17 cellular contexts compared by ENCODE assay signal in the genomic region with DNA sequence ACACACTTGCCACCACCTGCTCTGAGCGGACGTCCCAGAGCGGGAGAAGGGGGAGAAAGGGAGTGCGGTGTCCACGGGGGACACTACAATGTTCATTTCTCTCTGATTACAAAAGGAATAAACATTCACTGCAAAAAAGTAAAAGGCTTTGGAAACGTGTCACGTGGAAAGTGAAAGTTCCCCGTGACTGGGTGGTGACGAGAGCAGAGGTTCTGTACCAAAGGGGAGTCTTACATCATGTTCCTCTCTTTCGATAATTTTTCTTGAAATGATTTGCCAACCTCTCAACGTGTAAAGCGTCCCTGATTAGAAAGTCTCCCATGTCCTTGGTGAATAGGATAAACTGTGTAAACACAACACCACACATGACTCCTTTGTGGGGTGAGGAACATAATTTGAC. TPM values are rescaled to one million over a fixed set of nuclear protein-coding genes. Genes with fewer than 3 reads are reported as not detected.
DNase-seq lines count a peak whose midpoint lies in the region; ATAC-seq and TF ChIP-seq lines count a peak whose summit lies in the region.
"Had no signal": no experiment of that assay in that cellular context is flagged by ENCODE, and none has a peak within 500 bp of the region (broad histone marks: within the 10 kb centered on the region; RNA-seq: fewer than 3 reads in every experiment).

No MANE protein-coding gene starts in this region.

- no peak for TF ChIP-seq CTCF in GM20000 (IDR thresholded peaks at IDR 0.05; ENCODE audit: extremely low read depth, missing control alignments)

- H3K27ac Mint-ChIP-seq in activated CD4-positive, alpha-beta T cell treated with anti-CD3 and anti-CD28 coated beads, Interleukin-2, amount 10 ng/mL, durations not matched to agents 24 days and 14 days, result peak overlapping the region; percentile 70
- peak overlapping the region; percentile 86 to 91 for H3K27ac Mint-ChIP-seq in activated naive CD4-positive, alpha-beta T cell treated with anti-CD3 and anti-CD28 coated beads, Interleukin-2, amount 50 U/mL, for 72 hours

- peak; percentile 51 to 82 for ATAC-seq in activated naive CD4-positive, alpha-beta T cell treated with anti-CD3 and anti-CD28 coated beads, Interleukin-2, amount 50 U/mL, for 72 hours
- ATAC-seq in left lobe of liver, result no peak
- ATAC-seq: A549 had no signal

- peaks cover 23% of the 10 kb centered on the region for H3K4me1 Mint-ChIP-seq in activated CD4-positive, alpha-beta T cell treated with anti-CD3 and anti-CD28 coated beads, Interleukin-2, amount 10 ng/mL, durations not matched to agents 24 days and 14 days

- peak overlapping the region; percentile 28 for H3K4me3 Mint-ChIP-seq in activated CD4-positive, alpha-beta T cell treated with anti-CD3 and anti-CD28 coated beads, Interleukin-2, amount 10 ng/mL, durations not matched to agents 24 days and 14 days

- H3K27me3 Mint-ChIP-seq in activated CD4-positive, alpha-beta T cell treated with anti-CD3 and anti-CD28 coated beads, Interleukin-2, amount 10 ng/mL, durations not matched to agents 24 days and 14 days, result no peaks in the 10 kb centered on the region

- no peaks in the 10 kb centered on the region for H3K9me3 Mint-ChIP-seq in activated CD4-positive, alpha-beta T cell treated with anti-CD3 and anti-CD28 coated beads, Interleukin-2, amount 10 ng/mL, durations not matched to agents 24 days and 14 days
- no peaks in the 10 kb centered on the region for H3K9me3 Mint-ChIP-seq in activated naive CD4-positive, alpha-beta T cell treated with anti-CD3 and anti-CD28 coated beads, Interleukin-2, amount 50 U/mL, for 72 hours

- peak; percentile 71 for DNase-seq in activated CD4-positive, alpha-beta T cell treated with anti-CD3 and anti-CD28 coated beads, Interleukin-2, amount 10 ng/mL, durations not matched to agents 24 days and 14 days
- no peak for DNase-seq in activated CD4-positive, alpha-beta T cell treated with anti-CD3 and anti-CD28 coated beads, Interleukin-2, amount 50 U/mL, for 1 hour
- DNase-seq in GM20000 (ENCODE audit: low spot score) (peak; percentile 59), DMS79 (lab: John Stamatoyannopoulos, UW) (no peak), left lobe of liver (ENCODE audit: low spot score) (no peak), anterior cingulate cortex (lab: John Stamatoyannopoulos, UW) (no peak)
- peak in 1 of 2 donors; percentile 27 for DNase-seq in activated naive CD4-positive, alpha-beta T cell treated with anti-CD3 and anti-CD28 coated beads, Interleukin-2, amount 50 U/mL, for 72 hours (ENCODE audit: low spot score in 2 of 2)
- peak; percentile 35 to 36 for DNase-seq in stimulated activated CD4-positive, alpha-beta T cell treated with anti-CD3 and anti-CD28 coated beads, Interleukin-2, amount 100 ng/mL, for 48 hours
- DNase-seq: COR-L47; GDM1; hypothalamus; left cardiac atrium; NCI-H1048; NCI-H2171 treated with DMSO at 0.1 percent for 48 hours; NK-92 treated with Interleukin-12 subunit alpha and Interleukin-12 subunit beta, amount 100 ng/mL, for 24 hours; SHP77 treated with DMSO at 0.1 percent for 48 hours had no signal

- intact Hi-C loops in activated CD4-positive, alpha-beta T cell treated with anti-CD3 and anti-CD28 coated beads, Interleukin-2, amount 10 ng/mL, durations not matched to agents 24 days and 14 days (cut with micrococcal nuclease), result no loop called here

- H3K36me3 Mint-ChIP-seq in activated CD4-positive, alpha-beta T cell treated with anti-CD3 and anti-CD28 coated beads, Interleukin-2, amount 10 ng/mL, durations not matched to agents 24 days and 14 days (ENCODE audit: low read depth), result peaks cover 24% of the 10 kb centered on the region
- H3K36me3 Mint-ChIP-seq in activated naive CD4-positive, alpha-beta T cell treated with anti-CD3 and anti-CD28 coated beads, Interleukin-2, amount 50 U/mL, for 72 hours, result peaks cover 8 to 14% of the 10 kb centered on the region in 2 donors

RNA-seq across cellular contexts. Expression of gene PRDM15, which starts 22.0 kb away (rescaled TPM):
- 18.6 and 19.1 TPM in 2 replicates for total RNA-seq in activated CD4-positive, alpha-beta T cell treated with anti-CD3 and anti-CD28 coated beads, Interleukin-2, amount 10 ng/mL, durations not matched to agents 24 days and 14 days
- total RNA-seq in activated naive CD4-positive, alpha-beta T cell treated with anti-CD3 and anti-CD28 coated beads, Interleukin-2, amount 50 U/mL, for 72 hours, result 10 to 100 TPM; 13.1 to 23.0 TPM
- total RNA-seq in left lobe of liver, result 3.2 TPM

RNA-seq across cellular contexts. Expression of gene C2CD2, which starts 52.7 kb away (rescaled TPM):
- total RNA-seq in activated CD4-positive, alpha-beta T cell treated with anti-CD3 and anti-CD28 coated beads, Interleukin-2, amount 10 ng/mL, durations not matched to agents 24 days and 14 days, result 9.3 and 10.6 TPM in 2 replicates
- 10 to 100 TPM; 15.8 to 24.7 TPM for total RNA-seq in activated naive CD4-positive, alpha-beta T cell treated with anti-CD3 and anti-CD28 coated beads, Interleukin-2, amount 50 U/mL, for 72 hours
- 10.5 TPM for total RNA-seq in left lobe of liver

Comparison
In these comparisons a context has a peak if more than half of its experiments do, and no peak if none do; other contexts are left out.
1. DNase-seq: peak in activated CD4-positive, alpha-beta T cell treated with anti-CD3 and anti-CD28 coated beads, Interleukin-2, amount 10 ng/mL, durations not matched to agents 24 days and 14 days (single experiment), GM20000 (single experiment) and stimulated activated CD4-positive, alpha-beta T cell treated with anti-CD3 and anti-CD28 coated beads, Interleukin-2, amount 100 ng/mL, for 48 hours (2 of 2); none in activated CD4-positive, alpha-beta T cell treated with anti-CD3 and anti-CD28 coated beads, Interleukin-2, amount 50 U/mL, for 1 hour (single experiment), DMS79 (single experiment), left lobe of liver (single experiment) and anterior cingulate cortex (0 of 58).